Comparison of ENCODE assay signal across 10 cellular contexts in the genomic region with DNA sequence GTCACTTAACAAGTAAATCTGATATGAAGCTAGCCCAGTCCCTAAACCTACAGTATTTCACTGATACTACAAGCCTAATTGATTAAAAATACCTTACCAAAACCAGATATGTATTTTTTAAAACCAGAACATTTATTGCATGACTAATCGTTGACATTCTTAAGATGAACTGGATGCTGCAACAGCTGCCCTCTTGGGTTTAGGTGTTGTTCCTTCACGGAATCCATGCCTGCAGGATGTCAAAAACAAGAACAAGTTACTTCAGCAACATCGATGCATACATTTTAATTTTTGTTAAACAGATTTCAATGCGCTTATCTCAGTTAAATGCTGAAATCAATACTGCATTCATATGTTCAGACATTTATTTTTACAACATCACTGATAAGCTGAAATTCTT. TPM values are rescaled to one million over a fixed set of nuclear protein-coding genes. Genes with fewer than 3 reads are reported as not detected.
DNase-seq lines count a peak whose midpoint lies in the region; ATAC-seq, FAIRE-seq and TF ChIP-seq lines count a peak whose summit lies in the region.
"Had no signal": no experiment of that assay in that cellular context is flagged by ENCODE, and none has a peak within 500 bp of the region (broad histone marks: within the 10 kb centered on the region; RNA-seq: fewer than 3 reads in every experiment).

No MANE protein-coding gene starts in this region.

- BruUV-seq in HepG2 (replicated peaks; lab: Mats Ljungman, UMichigan), result no TSS peak

- in situ Hi-C loops in HepG2 (cut with HindIII; ENCODE audit: extremely low pct_ligation_motif_present, low pct_unique_long_range_greater_than_20kb), result loop anchor here (5.0 kb wide), 1 partner anchor 75 kb away; the partner anchor contains the start of gene TTC33

- peak overlapping the region; percentile 4 to 36 for H3K27ac Mint-ChIP-seq in T-cell
- peak overlapping the region; percentile 41 to 86 for H3K27ac Mint-ChIP-seq in stimulated activated naive CD8-positive, alpha-beta T cell treated with anti-CD3 and anti-CD28 coated beads, Interleukin-15, amount 100 ng/mL, for 72 hours

- no peaks in the 10 kb centered on the region for H3K9me3 Mint-ChIP-seq in T-cell
- H3K9me3 Mint-ChIP-seq in stimulated activated naive CD8-positive, alpha-beta T cell treated with anti-CD3 and anti-CD28 coated beads, Interleukin-15, amount 100 ng/mL, for 72 hours, result no peaks in the 10 kb centered on the region

- FAIRE-seq in HepG2 (lab: Jason Lieb, UNC), result no peak

- peaks cover 27% of the 10 kb centered on the region for H3K79me2 ChIP-seq in HepG2 (ENCODE audit: insufficient read depth, low read length)

- POLR2A ChIA-PET in HepG2 (lab: Yijun Ruan, JAX), result interaction anchor here (1.2 to 2.5 kb wide), 4 partner anchors 8 to 48 kb away, joined by 3 to 6 read pairs (median 4); no protein-coding TSS in a partner anchor
- POLR2A ChIA-PET in T-cell (lab: Charles Lee), result interaction anchor here (0.5 to 1.4 kb wide), 7 partner anchors 11 to 1760 kb away, joined by 3 to 5 read pairs (median 3); partner anchors contain the start of gene PRKAA1 (in 2 of the 2)

- H3K27me3 ChIP-seq in HepG2 (ENCODE audit: control insufficient read depth in 1 of 2, insufficient read depth in 2 of 2, low read length in 2 of 2) (no peaks in the 10 kb centered on the region; a peak in 1 of 5 replicates), right lobe of liver (no peaks in the 10 kb centered on the region)

- peaks cover 50% of the 10 kb centered on the region for H4K20me1 ChIP-seq in HepG2 (ENCODE audit: insufficient read depth, low read length)

- H3K27me3 Mint-ChIP-seq in T-cell, result no peaks in the 10 kb centered on the region
- H3K27me3 Mint-ChIP-seq in stimulated activated naive CD8-positive, alpha-beta T cell treated with anti-CD3 and anti-CD28 coated beads, Interleukin-15, amount 100 ng/mL, for 72 hours, result no peaks in the 10 kb centered on the region

- TF ChIP-seq EP300 in HepG2 (IDR thresholded peaks at IDR 0.05; ENCODE audit: low read depth in 2 of 2, low read length in 2 of 2) (no peak), HepG2 (CRISPR knock-in tag; IDR thresholded peaks at IDR 0.05; ENCODE audit: borderline replicate concordance) (no peak)

- peaks cover 15 to 67% of the 10 kb centered on the region in 2 experiments for H3K36me3 ChIP-seq in HepG2 (replicated peaks in 1 of 2; ENCODE audit: control insufficient read depth in 1 of 2, insufficient read depth in 2 of 2, low read length in 2 of 2)
- peaks cover 19 to 67% (median 47%) of the 10 kb centered on the region in 4 donors for H3K36me3 ChIP-seq in right lobe of liver

- H3K4me3 ChIP-seq in HepG2 (replicated peaks in 1 of 3; ENCODE audit: insufficient read depth in 1 of 3, low read depth in 2 of 3, low read length in 3 of 3) (peak overlapping the region in 1 of 3 experiments; percentile 82; a peak in 1 of 6 replicates), right lobe of liver (no peak overlapping the region)

- H3K4me3 Mint-ChIP-seq in T-cell, result peak overlapping the region in 2 of 3 donors; percentile 87 to 99
- H3K4me3 Mint-ChIP-seq in stimulated activated naive CD8-positive, alpha-beta T cell treated with anti-CD3 and anti-CD28 coated beads, Interleukin-15, amount 100 ng/mL, for 72 hours, result peak overlapping the region; percentile 97 to 98

- no peak for TF ChIP-seq RAD21 in HepG2 (CRISPR knock-in tag; IDR thresholded peaks at IDR 0.05)

- H3K9me3 ChIP-seq in HepG2 (ENCODE audit: low read length) (no peaks in the 10 kb centered on the region), right lobe of liver (no peaks in the 10 kb centered on the region)

- H3K4me2 ChIP-seq in HepG2 (ENCODE audit: low read depth, low read length), result peak overlapping the region; percentile 92

- intact Hi-C loops in HepG2 (cut with micrococcal nuclease; ENCODE audit: unreplicated experiment) (no loop called here), right lobe of liver (cut with DNase I) (loop anchor here in 1 of 2 donors (5.0 kb wide), 1 partner anchor 75 kb away; the partner anchor contains the start of gene TTC33)

- CTCF ChIA-PET in HepG2 (lab: Yijun Ruan, JAX; ENCODE audit: low intra/inter-chr PET ratio, low total read pairs) (no interaction called here), T-cell (lab: Charles Lee) (interaction anchor here (0.8 to 2.3 kb wide), 3 partner anchors 34 kb away, joined by 3 to 8 read pairs (median 6); partner anchors contain the start of gene PRKAA1 (in 2 of the 2))

- no peak for ATAC-seq in HepG2
- no peak for ATAC-seq in right lobe of liver
- no peak for ATAC-seq in T-cell (replicated peaks in 1 of 4)
- ATAC-seq in stimulated activated naive CD8-positive, alpha-beta T cell treated with anti-CD3 and anti-CD28 coated beads, Interleukin-15, amount 100 ng/mL, for 72 hours, result no peak
- no peak for ATAC-seq in HG03280 (IDR thresholded peaks at IDR 0.05; ENCODE audit: unreplicated experiment)

- TF ChIP-seq POLR2A in HepG2 (IDR thresholded peaks at IDR 0.05; ENCODE audit: insufficient read depth in 1 of 2, low read depth in 2 of 2, low read length in 2 of 2) (no peak), right lobe of liver (IDR thresholded peaks at IDR 0.05) (no peak)

- no peak overlapping the region for H3K9ac ChIP-seq in HepG2 (ENCODE audit: insufficient read depth, low read depth, low read length)

- H3K4me1 Mint-ChIP-seq in T-cell, result peaks cover 46 to 61% (median 59%) of the 10 kb centered on the region in 3 donors
- H3K4me1 Mint-ChIP-seq in stimulated activated naive CD8-positive, alpha-beta T cell treated with anti-CD3 and anti-CD28 coated beads, Interleukin-15, amount 100 ng/mL, for 72 hours, result peaks cover 71% of the 10 kb centered on the region

- TF ChIP-seq CTCF in HepG2 (CRISPR knock-in tag; IDR thresholded peaks at IDR 0.05) (no peak), right lobe of liver (IDR thresholded peaks at IDR 0.05) (no peak)

- H2AFZ ChIP-seq in HepG2 (ENCODE audit: low read length), result no peak overlapping the region

- H3K36me3 Mint-ChIP-seq in T-cell, result peaks cover 73% of the 10 kb centered on the region

- H3K27ac ChIP-seq in HepG2 (ENCODE audit: extremely low read length, insufficient read depth, low read length) (peak overlapping the region; percentile 21), right lobe of liver (no peak overlapping the region), substantia nigra (ENCODE audit: low read depth, low read length, poor library complexity, severe bottlenecking) (no peak overlapping the region)
- H3K27ac ChIP-seq: coronary artery had no signal

- DNase-seq in HepG2 (ENCODE audit: low spot score) (no peak), right lobe of liver (no peak), T-cell (no peak), fibroblast of gingiva (ENCODE audit: low read depth) (peak; percentile 26), substantia nigra (lab: John Stamatoyannopoulos, UW) (no peak), NCI-H69 (lab: John Stamatoyannopoulos, UW) (no peak)
- DNase-seq in stimulated activated naive CD8-positive, alpha-beta T cell treated with anti-CD3 and anti-CD28 coated beads, Interleukin-15, amount 100 ng/mL, for 72 hours, result no peak
- DNase-seq: posterior cingulate gyrus had no signal

- 84% methylated on average over 4 of the region's 4 CpGs for WGBS in HepG2 (ENCODE audit: low lambda C conversion rate)
- WGBS in right lobe of liver (ENCODE audit: insufficient coverage, low coverage, low lambda C conversion rate, missing lambda C conversion rate), result 74% methylated on average over 4 of the region's 4 CpGs

- peaks cover 50% of the 10 kb centered on the region for H3K4me1 ChIP-seq in HepG2 (ENCODE audit: insufficient read depth, low read length)
- H3K4me1 ChIP-seq in right lobe of liver, result peaks cover 0 to 16% (median 5%) of the 10 kb centered on the region in 4 donors

RNA-seq across cellular contexts. Expression of gene RPL37, which starts 2.7 kb away (rescaled TPM):
- total RNA-seq in HepG2 (2016; rRNA removed; fragmentation: Illumina TruSeq; extraction: Trizol), result 1,981 and 2,192 TPM in 2 replicates
- total RNA-seq in HepG2 (2016; cell fraction: cytosol; rRNA removed; fragmentation: Illumina TruSeq; extraction: Trizol; ENCODE audit: low read depth), result 3,324 and 3,542 TPM in 2 replicates
- 1,946 and 2,347 TPM in 2 replicates for total RNA-seq in HepG2 (2016; cell fraction: insoluble cytoplasmic fraction; rRNA removed; fragmentation: Illumina TruSeq; extraction: Trizol)
- total RNA-seq in HepG2 (2016; cell fraction: membrane; rRNA removed; fragmentation: Illumina TruSeq; extraction: Trizol), result 4,900 and 5,247 TPM in 2 replicates
- 696 and 786 TPM in 2 replicates for total RNA-seq in HepG2 (2016; cell fraction: nucleus; rRNA removed; fragmentation: Illumina TruSeq; extraction: Trizol)
- 3,367 and 3,734 TPM in 2 replicates for polyA plus RNA-seq in HepG2 (2011; rRNA removed)
- 216 and 299 TPM in 2 replicates for polyA plus RNA-seq in HepG2 (2011; cell fraction: cytosol; rRNA removed)
- polyA plus RNA-seq in HepG2 (2011; cell fraction: nucleus; rRNA removed), result 168 and 341 TPM in 2 replicates
- 2,075 and 2,920 TPM in 2 replicates for polyA plus RNA-seq in HepG2 (2012)
- polyA plus RNA-seq in HepG2 (2016; cell fraction: cytosol; fragmentation: Illumina TruSeq; extraction: Trizol; ENCODE audit: low read depth), result 4,668 and 5,281 TPM in 2 replicates
- polyA plus RNA-seq in HepG2 (2016; cell fraction: insoluble cytoplasmic fraction; fragmentation: Illumina TruSeq; extraction: Trizol; ENCODE audit: low read depth), result 2,672 and 2,701 TPM in 2 replicates
- 6,074 and 6,302 TPM in 2 replicates for polyA plus RNA-seq in HepG2 (2016; cell fraction: membrane; fragmentation: Illumina TruSeq; extraction: Trizol; ENCODE audit: low read depth)
- 1,552 and 1,570 TPM in 2 replicates for polyA plus RNA-seq in HepG2 (2016; cell fraction: nucleus; fragmentation: Illumina TruSeq; extraction: Trizol; ENCODE audit: insufficient read depth, low read depth)
- 352 and 1,422 TPM in 2 replicates for polyA minus RNA-seq in HepG2 (2011; rRNA and poly(A)+ RNA removed; ENCODE audit: low replicate concordance)
- polyA minus RNA-seq in HepG2 (2011; cell fraction: cytosol; rRNA and poly(A)+ RNA removed), result 513 and 618 TPM in 2 replicates
- 284 and 353 TPM in 2 replicates for polyA minus RNA-seq in HepG2 (2011; cell fraction: nucleus; rRNA and poly(A)+ RNA removed)
- total RNA-seq in right lobe of liver, result 100 to 1,000 TPM in 4 of 6 experiments, 10 to 100 TPM in 2; 36.5 to 472 (median 400) TPM
- total RNA-seq in T-cell, result 1,000 to 10,000 TPM; 2,003 to 2,190 (median 2,100) TPM

RNA-seq across cellular contexts. Expression of gene CARD6, which starts 8.8 kb away (rescaled TPM):
- total RNA-seq in HepG2 (2016; rRNA removed; fragmentation: Illumina TruSeq; extraction: Trizol) (1.4 TPM in 2 replicates), right lobe of liver (1 to 10 TPM; 3.0 to 6.2 (median 3.3) TPM), T-cell (1 to 10 TPM; 1.3 to 4.3 (median 2.2) TPM)
- total RNA-seq in HepG2 (2016; cell fraction: cytosol; rRNA removed; fragmentation: Illumina TruSeq; extraction: Trizol; ENCODE audit: low read depth), result 0.71 and 1.1 TPM in 2 replicates
- total RNA-seq in HepG2 (2016; cell fraction: insoluble cytoplasmic fraction; rRNA removed; fragmentation: Illumina TruSeq; extraction: Trizol), result 1.2 and 1.6 TPM in 2 replicates
- total RNA-seq in HepG2 (2016; cell fraction: membrane; rRNA removed; fragmentation: Illumina TruSeq; extraction: Trizol), result 1.1 and 1.6 TPM in 2 replicates
- 0.56 and 1.2 TPM in 2 replicates for total RNA-seq in HepG2 (2016; cell fraction: nucleus; rRNA removed; fragmentation: Illumina TruSeq; extraction: Trizol)
- polyA plus RNA-seq in HepG2 (2011; rRNA removed), result 0.33 and 0.39 TPM in 2 replicates
- 0.16 and 0.31 TPM in 2 replicates for polyA plus RNA-seq in HepG2 (2011; cell fraction: cytosol; rRNA removed)
- polyA plus RNA-seq in HepG2 (2011; cell fraction: nucleus; rRNA removed), result 0.08 and 0.24 TPM in 2 replicates
- polyA plus RNA-seq in HepG2 (2012), result 0.43 and 0.58 TPM in 2 replicates
- polyA plus RNA-seq in HepG2 (2016; cell fraction: cytosol; fragmentation: Illumina TruSeq; extraction: Trizol; ENCODE audit: low read depth), result 0.05 TPM in 1 of 2 replicates, not detected in the other
- polyA plus RNA-seq in HepG2 (2016; cell fraction: insoluble cytoplasmic fraction; fragmentation: Illumina TruSeq; extraction: Trizol; ENCODE audit: low read depth), result 0.73 and 1.0 TPM in 2 replicates
- polyA plus RNA-seq in HepG2 (2016; cell fraction: membrane; fragmentation: Illumina TruSeq; extraction: Trizol; ENCODE audit: low read depth), result 0.08 and 0.15 TPM in 2 replicates
- polyA plus RNA-seq in HepG2 (2016; cell fraction: nucleus; fragmentation: Illumina TruSeq; extraction: Trizol; ENCODE audit: insufficient read depth, low read depth), result 0.66 and 0.81 TPM in 2 replicates
- 0.26 and 9.3 TPM in 2 replicates for polyA minus RNA-seq in HepG2 (2011; rRNA and poly(A)+ RNA removed; ENCODE audit: low replicate concordance)
- polyA minus RNA-seq in HepG2 (2011; cell fraction: cytosol; rRNA and poly(A)+ RNA removed), result 0.20 TPM in 1 of 2 replicates, not detected in the other
- 0.26 and 0.62 TPM in 2 replicates for polyA minus RNA-seq in HepG2 (2011; cell fraction: nucleus; rRNA and poly(A)+ RNA removed)

RNA-seq across cellular contexts. Expression of gene PRKAA1, which starts 34.2 kb away (rescaled TPM):
- total RNA-seq in HepG2 (2016; rRNA removed; fragmentation: Illumina TruSeq; extraction: Trizol) (58.0 and 78.7 TPM in 2 replicates), right lobe of liver (10 to 100 TPM; 36.7 to 82.4 (median 69.9) TPM), T-cell (100 to 1,000 TPM in 2 of 5 donors, 10 to 100 TPM in 3; 92.3 to 112 (median 96.7) TPM)
- 31.0 and 34.0 TPM in 2 replicates for total RNA-seq in HepG2 (2016; cell fraction: cytosol; rRNA removed; fragmentation: Illumina TruSeq; extraction: Trizol; ENCODE audit: low read depth)
- total RNA-seq in HepG2 (2016; cell fraction: insoluble cytoplasmic fraction; rRNA removed; fragmentation: Illumina TruSeq; extraction: Trizol), result 56.3 and 76.7 TPM in 2 replicates
- total RNA-seq in HepG2 (2016; cell fraction: membrane; rRNA removed; fragmentation: Illumina TruSeq; extraction: Trizol), result 28.2 and 36.2 TPM in 2 replicates
- 48.6 and 60.5 TPM in 2 replicates for total RNA-seq in HepG2 (2016; cell fraction: nucleus; rRNA removed; fragmentation: Illumina TruSeq; extraction: Trizol)
- polyA plus RNA-seq in HepG2 (2011; rRNA removed), result 29.0 and 36.6 TPM in 2 replicates
- polyA plus RNA-seq in HepG2 (2011; cell fraction: cytosol; rRNA removed), result 10.5 and 18.5 TPM in 2 replicates
- polyA plus RNA-seq in HepG2 (2011; cell fraction: nucleus; rRNA removed), result 38.2 and 50.6 TPM in 2 replicates
- 39.5 and 51.9 TPM in 2 replicates for polyA plus RNA-seq in HepG2 (2012)
- 1.4 and 1.5 TPM in 2 replicates for polyA plus RNA-seq in HepG2 (2016; cell fraction: cytosol; fragmentation: Illumina TruSeq; extraction: Trizol; ENCODE audit: low read depth)
- polyA plus RNA-seq in HepG2 (2016; cell fraction: insoluble cytoplasmic fraction; fragmentation: Illumina TruSeq; extraction: Trizol; ENCODE audit: low read depth), result 32.4 and 34.1 TPM in 2 replicates
- 3.2 and 4.1 TPM in 2 replicates for polyA plus RNA-seq in HepG2 (2016; cell fraction: membrane; fragmentation: Illumina TruSeq; extraction: Trizol; ENCODE audit: low read depth)
- 61.0 and 74.0 TPM in 2 replicates for polyA plus RNA-seq in HepG2 (2016; cell fraction: nucleus; fragmentation: Illumina TruSeq; extraction: Trizol; ENCODE audit: insufficient read depth, low read depth)
- polyA minus RNA-seq in HepG2 (2011; rRNA and poly(A)+ RNA removed; ENCODE audit: low replicate concordance), result 12.8 and 19.6 TPM in 2 replicates
- 42.8 and 49.6 TPM in 2 replicates for polyA minus RNA-seq in HepG2 (2011; cell fraction: cytosol; rRNA and poly(A)+ RNA removed)
- 88.8 and 97.3 TPM in 2 replicates for polyA minus RNA-seq in HepG2 (2011; cell fraction: nucleus; rRNA and poly(A)+ RNA removed)
